In genomic region chrX:319579-320125, GRCh38 we compare ENCODE assay signal across 8 cellular contexts. TPM values are rescaled to one million over a fixed set of nuclear protein-coding genes. Genes with fewer than 3 reads are reported as not detected.
DNase-seq lines count a peak whose midpoint lies in the region; ATAC-seq and TF ChIP-seq lines count a peak whose summit lies in the region.

No MANE protein-coding gene starts in this region.

- H3K36me3 ChIP-seq in BLaER1: peaks cover 22% of the 10 kb centered on the region

- H3K4me3 ChIP-seq in BLaER1: peak overlapping the region; percentile 87

- TF ChIP-seq CTCF in RWPE1 (conservative IDR thresholded peaks at IDR 0.05; ENCODE audit: low read depth) (no peak), neural crest cell (conservative IDR thresholded peaks at IDR 0.05) (no peak), GM13976 (IDR thresholded peaks at IDR 0.05; ENCODE audit: borderline replicate concordance, control extremely low read depth, extremely low read depth, insufficient read depth, missing control alignments) (no peak)

- peak overlapping the region; percentile 99 for H3K9ac ChIP-seq in BLaER1

- DNase-seq in RWPE1 (ENCODE audit: low spot score) (no peak), epithelial cell of prostate (ENCODE audit: low read depth, low spot score) (no peak), neural crest cell (ENCODE audit: low read depth, low spot score) (no peak), GM13976 (ENCODE audit: low spot score) (no peak)

- H3K9me3 ChIP-seq in BLaER1: no peaks in the 10 kb centered on the region

- peaks cover 31% of the 10 kb centered on the region for H3K4me1 ChIP-seq in BLaER1

- no peak for ATAC-seq in GM19324 (IDR thresholded peaks at IDR 0.05; ENCODE audit: low FRiP score, unreplicated experiment)
- ATAC-seq in HG03521 (IDR thresholded peaks at IDR 0.05; ENCODE audit: unreplicated experiment): no peak
- no peak for ATAC-seq in HG03342 (IDR thresholded peaks at IDR 0.05; ENCODE audit: unreplicated experiment)

- H4K20me1 ChIP-seq in BLaER1: peaks cover 36% of the 10 kb centered on the region

- POLR2A ChIA-PET in RWPE1 (lab: Yijun Ruan, JAX; ENCODE audit: low non-redundant PET): no interaction called here

- peaks cover 21% of the 10 kb centered on the region for H3K4me1 Mint-ChIP-seq in neural crest cell

- H3K4me2 ChIP-seq in BLaER1: peak overlapping the region; percentile 100

- H3K27ac ChIP-seq in BLaER1 (peak overlapping the region; percentile 98), RWPE1 (peak overlapping the region; percentile 95), epithelial cell of prostate (peak overlapping the region; percentile 88)

- peaks cover 19% of the 10 kb centered on the region for H3K27me3 Mint-ChIP-seq in neural crest cell (ENCODE audit: low read depth)

- peak overlapping the region; percentile 92 for H3K4me3 Mint-ChIP-seq in neural crest cell

- H3K36me3 Mint-ChIP-seq in neural crest cell (ENCODE audit: low read depth): peaks cover 7% of the 10 kb centered on the region

- no peaks in the 10 kb centered on the region for H3K27me3 ChIP-seq in BLaER1

- CTCF ChIA-PET in RWPE1 (lab: Yijun Ruan, JAX): no interaction called here

- in situ Hi-C loops in GM13976 (cut with MboI; ENCODE audit: low sequenced_read_pairs, unreplicated experiment): no loop called here

- H3K27ac Mint-ChIP-seq in neural crest cell (ENCODE audit: unreplicated experiment): no peak overlapping the region

- H3K9me3 Mint-ChIP-seq in neural crest cell: peaks cover 4% of the 10 kb centered on the region

RNA-seq across cellular contexts. Expression of gene GTPBP6, which starts 1.1 kb away (rescaled TPM):
- 81.3 and 81.9 TPM in 2 replicates for total RNA-seq in neural crest cell

RNA-seq across cellular contexts. Expression of gene PLCXD1, which starts 38.5 kb away (rescaled TPM):
- 49.1 and 52.4 TPM in 2 replicates for total RNA-seq in neural crest cell
